Comparison of ENCODE assay signal across 34 cellular contexts in the genomic region with DNA sequence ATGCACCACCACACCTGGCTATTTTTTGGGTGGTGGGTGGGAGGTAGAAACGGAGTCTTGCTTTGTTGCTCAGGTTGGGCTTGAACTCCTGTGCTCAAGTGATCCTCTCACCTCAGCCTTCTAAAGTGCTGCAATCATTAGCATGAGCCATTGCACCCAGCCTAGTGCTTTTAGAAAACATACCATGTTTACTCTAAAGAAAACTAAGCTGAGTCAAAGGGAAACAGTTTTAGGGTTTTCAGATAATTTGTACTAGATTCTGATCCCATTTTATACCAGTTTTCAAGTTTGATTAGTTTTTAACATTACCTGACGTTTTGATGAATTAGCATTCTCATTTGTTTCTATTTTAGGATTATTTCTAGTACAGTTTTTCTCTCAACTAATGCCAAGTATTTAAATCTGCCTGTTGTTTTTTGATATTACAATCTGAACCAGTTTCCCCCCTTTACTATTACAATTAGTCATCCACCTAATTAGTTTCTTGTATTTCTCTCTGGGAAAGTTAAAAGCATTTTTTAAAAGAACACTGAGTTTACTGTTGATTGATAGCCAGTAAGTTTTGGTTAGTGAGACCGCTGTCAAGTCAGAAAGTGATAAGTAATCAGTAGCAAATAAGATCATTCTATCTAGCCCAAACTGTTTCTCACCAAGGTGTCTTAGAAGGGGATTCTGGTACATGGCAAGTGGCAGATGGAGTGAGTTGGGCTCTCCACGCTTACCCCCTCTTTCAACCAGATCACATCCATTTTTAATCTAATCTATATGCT. TPM values are rescaled to one million over a fixed set of nuclear protein-coding genes. Genes with fewer than 3 reads are reported as not detected.
"Had no signal": no experiment of that assay in that cellular context is flagged by ENCODE, and none has a peak within 500 bp of the region (broad histone marks: within the 10 kb centered on the region; RNA-seq: fewer than 3 reads in every experiment).

No MANE protein-coding gene starts in this region.

- H3K9me3 ChIP-seq: adrenal gland, body of pancreas, colonic mucosa, gastrocnemius medialis, ovary, uterus had no signal

- DNase-seq: activated CD4-positive, alpha-beta T cell treated with anti-CD3 and anti-CD28 coated beads for 48 hours; activated CD4-positive, alpha-beta T cell treated with anti-CD3 and anti-CD28 coated beads, Interleukin-2, amount 50 U/mL, for 48 hours; activated CD8-positive, alpha-beta memory T cell treated with anti-CD3 and anti-CD28 coated beads, Interleukin-2, amount 50 U/mL, for 4 hours; activated effector memory CD4-positive, alpha-beta T cell treated with anti-CD3 and anti-CD28 coated beads, Interleukin-2, amount 50 U/mL, for 16 hours; activated naive CD4-positive, alpha-beta T cell treated with anti-CD3 and anti-CD28 coated beads for 36 hours; activated naive CD8-positive, alpha-beta T cell treated with anti-CD3 and anti-CD28 coated beads for 36 hours; activated T-cell treated with anti-CD3 and anti-CD28 coated beads, Interleukin-2, amount 50 U/mL, for 1 hour; adrenal gland; aorta; body of pancreas; colonic mucosa; effector CD8-positive, alpha-beta T cell; erythroblast; gastrocnemius medialis; head of caudate nucleus; hippocampal formation; kidney; midbrain; naive thymus-derived CD4-positive, alpha-beta T cell; ovary; stimulated activated CD4-positive, alpha-beta T cell treated with anti-CD3 and anti-CD28 coated beads, Interleukin-12 subunit alpha, Interleukin-12 subunit beta, amount 100 ng/mL, for 4 hours; stimulated activated CD4-positive, alpha-beta T cell treated with anti-CD3 and anti-CD28 coated beads, Interleukin-4, amount 100 ng/mL, for 1 hour; stimulated activated naive CD8-positive, alpha-beta T cell treated with anti-CD3 and anti-CD28 coated beads, Interleukin-15, amount 100 ng/mL, for 72 hours; substantia nigra; uterus had no signal

- H3K27ac Mint-ChIP-seq: activated naive CD4-positive, alpha-beta T cell treated with anti-CD3 and anti-CD28 coated beads for 36 hours; activated naive CD8-positive, alpha-beta T cell treated with anti-CD3 and anti-CD28 coated beads for 36 hours; activated T-helper 1 cell treated with anti-CD3 and anti-CD28 coated beads, Interleukin-12 subunit alpha, Interleukin-12 subunit beta, Interleukin-2, Interleukin-4 antibody, amounts not matched to agents 30 ng/mL and 10 ng/mL and 1 ng/mL, durations not matched to agents 14 hours and 24 hours and 36 hours; naive thymus-derived CD4-positive, alpha-beta T cell; progenitor cell of endocrine pancreas; stimulated activated memory B cell treated with anti-CD40 and anti-IgM and Interleukin-4, amounts not matched to agents 10 μg/mL and 1 μg/mL and 100 μg/mL, for 72 hours; stimulated activated naive CD8-positive, alpha-beta T cell treated with anti-CD3 and anti-CD28 coated beads, Interleukin-15, amount 100 ng/mL, for 72 hours; type B pancreatic cell had no signal

- H3K27me3 Mint-ChIP-seq: activated naive CD8-positive, alpha-beta T cell treated with anti-CD3 and anti-CD28 coated beads for 36 hours; naive thymus-derived CD4-positive, alpha-beta T cell; progenitor cell of endocrine pancreas; stimulated activated memory B cell treated with anti-CD40 and anti-IgM and Interleukin-4, amounts not matched to agents 10 μg/mL and 1 μg/mL and 100 μg/mL, for 72 hours; stimulated activated naive CD8-positive, alpha-beta T cell treated with anti-CD3 and anti-CD28 coated beads, Interleukin-15, amount 100 ng/mL, for 72 hours; type B pancreatic cell had no signal

- H3K9me3 Mint-ChIP-seq: activated naive CD4-positive, alpha-beta T cell treated with anti-CD3 and anti-CD28 coated beads for 36 hours; activated naive CD8-positive, alpha-beta T cell treated with anti-CD3 and anti-CD28 coated beads for 36 hours; activated T-helper 1 cell treated with anti-CD3 and anti-CD28 coated beads, Interleukin-12 subunit alpha, Interleukin-12 subunit beta, Interleukin-2, Interleukin-4 antibody, amounts not matched to agents 30 ng/mL and 10 ng/mL and 1 ng/mL, durations not matched to agents 14 hours and 24 hours and 36 hours; stimulated activated memory B cell treated with anti-CD40 and anti-IgM and Interleukin-4, amounts not matched to agents 10 μg/mL and 1 μg/mL and 100 μg/mL, for 72 hours; stimulated activated naive CD8-positive, alpha-beta T cell treated with anti-CD3 and anti-CD28 coated beads, Interleukin-15, amount 100 ng/mL, for 72 hours; type B pancreatic cell had no signal

- FAIRE-seq: TTC549 had no signal

- H3K4me3 ChIP-seq: adrenal gland, body of pancreas, colonic mucosa, gastrocnemius medialis, ovary, skin epidermis, uterus had no signal

- H3K27ac ChIP-seq: adrenal gland, body of pancreas, colonic mucosa, gastrocnemius medialis, ovary, skin epidermis, uterus, VCaP had no signal

- H3K4me3 Mint-ChIP-seq: activated naive CD4-positive, alpha-beta T cell treated with anti-CD3 and anti-CD28 coated beads for 36 hours; activated naive CD8-positive, alpha-beta T cell treated with anti-CD3 and anti-CD28 coated beads for 36 hours; activated T-helper 1 cell treated with anti-CD3 and anti-CD28 coated beads, Interleukin-12 subunit alpha, Interleukin-12 subunit beta, Interleukin-2, Interleukin-4 antibody, amounts not matched to agents 30 ng/mL and 10 ng/mL and 1 ng/mL, durations not matched to agents 14 hours and 24 hours and 36 hours; naive thymus-derived CD4-positive, alpha-beta T cell; stimulated activated memory B cell treated with anti-CD40 and anti-IgM and Interleukin-4, amounts not matched to agents 10 μg/mL and 1 μg/mL and 100 μg/mL, for 72 hours; stimulated activated naive CD8-positive, alpha-beta T cell treated with anti-CD3 and anti-CD28 coated beads, Interleukin-15, amount 100 ng/mL, for 72 hours; type B pancreatic cell had no signal

- H3K27me3 ChIP-seq: adrenal gland, body of pancreas, colonic mucosa, gastrocnemius medialis, ovary, uterus had no signal

- H3K4me1 Mint-ChIP-seq: stimulated activated memory B cell treated with anti-CD40 and anti-IgM and Interleukin-4, amounts not matched to agents 10 μg/mL and 1 μg/mL and 100 μg/mL, for 72 hours; stimulated activated naive CD8-positive, alpha-beta T cell treated with anti-CD3 and anti-CD28 coated beads, Interleukin-15, amount 100 ng/mL, for 72 hours had no signal

- ATAC-seq: body of pancreas; gastrocnemius medialis; naive thymus-derived CD4-positive, alpha-beta T cell; sciatic nerve; stimulated activated memory B cell treated with anti-CD40 and anti-IgM and Interleukin-4, amounts not matched to agents 10 μg/mL and 1 μg/mL and 100 μg/mL, for 72 hours; stimulated activated naive CD8-positive, alpha-beta T cell treated with anti-CD3 and anti-CD28 coated beads, Interleukin-15, amount 100 ng/mL, for 72 hours had no signal

- H3K4me1 ChIP-seq: body of pancreas, colonic mucosa, gastrocnemius medialis, uterus had no signal

- H3K36me3 ChIP-seq: colonic mucosa, ovary, uterus had no signal

RNA-seq across cellular contexts. Expression of a gene that starts 24.2 kb away (rescaled TPM):
- total RNA-seq: activated CD8-positive, alpha-beta memory T cell treated with anti-CD3 and anti-CD28 coated beads for 36 hours; activated naive CD4-positive, alpha-beta T cell treated with anti-CD3 and anti-CD28 coated beads for 36 hours; activated naive CD8-positive, alpha-beta T cell treated with anti-CD3 and anti-CD28 coated beads for 36 hours; activated T-helper 1 cell treated with anti-CD3 and anti-CD28 coated beads, Interleukin-12 subunit alpha, Interleukin-12 subunit beta, Interleukin-2, Interleukin-4 antibody, amounts not matched to agents 30 ng/mL and 10 ng/mL and 1 ng/mL, durations not matched to agents 14 hours and 24 hours and 36 hours; aorta; body of pancreas; colonic mucosa; gastrocnemius medialis; kidney; ovary; progenitor cell of endocrine pancreas; sciatic nerve; uterus had no signal
- polyA plus RNA-seq: adrenal gland; aorta; naive thymus-derived CD4-positive, alpha-beta T cell; ovary had no signal
